1 cellular context compared by ENCODE assay signal in genomic region chr11:69109101-69109500, GRCh38.
TF ChIP-seq lines count a peak whose summit lies in the region.

No MANE protein-coding gene starts in this region.

TF ChIP-seq in GM23338, 12 proteins besides CTCF, POLR2A, EP300 and RAD21 (continued from another document):
- TF ChIP-seq REST (IDR thresholded peaks at IDR 0.05; ENCODE audit: unreplicated experiment) = no peak
- TF ChIP-seq NANOG (IDR thresholded peaks at IDR 0.05; ENCODE audit: borderline replicate concordance) = no peak
- TF ChIP-seq JUNB (IDR thresholded peaks at IDR 0.05; ENCODE audit: unreplicated experiment) = no peak
- TF ChIP-seq ZNF331 (CRISPR knock-in tag; IDR thresholded peaks at IDR 0.05; ENCODE audit: low read depth) = no peak
- no peak for TF ChIP-seq CREB1 (CRISPR knock-in tag; IDR thresholded peaks at IDR 0.05; ENCODE audit: low read depth)
- no peak for TF ChIP-seq STAT1 (IDR thresholded peaks at IDR 0.05; ENCODE audit: unreplicated experiment)
- TF ChIP-seq ZNF462 (CRISPR knock-in tag; IDR thresholded peaks at IDR 0.05) = no peak
TF ChIP-seq in GM23338: peak in this region for 0.
